In genomic region chr2:227106845-227107759, GRCh38 we compare ENCODE assay signal across 8 cellular contexts. TPM values are rescaled to one million over a fixed set of nuclear protein-coding genes. Genes with fewer than 3 reads are reported as not detected.
DNase-seq lines count a peak whose midpoint lies in the region; ATAC-seq, FAIRE-seq and TF ChIP-seq lines count a peak whose summit lies in the region.

No MANE protein-coding gene starts in this region.

- no peaks in the 10 kb centered on the region for H3K36me3 ChIP-seq in K562 (ENCODE audit: control insufficient read depth, insufficient read depth, low read length)

- peak; percentile 89 for ATAC-seq in GM19438 (IDR thresholded peaks at IDR 0.05; ENCODE audit: low read depth, unreplicated experiment)
- ATAC-seq in K562, result peak; percentile 88

- BruUV-seq in K562 (replicated peaks; lab: Mats Ljungman, UMichigan), result no TSS peak

- no peaks in the 10 kb centered on the region for H3K79me2 ChIP-seq in K562 (ENCODE audit: control insufficient read depth, insufficient read depth, low read length)

- in situ Hi-C loops in KBM-7 (cut with MboI; ENCODE audit: low pct_unique_long_range_greater_than_20kb, low sequenced_read_pairs) (no loop called here), K562 (cut with MboI) (no loop called here)

- H3K36me3 Mint-ChIP-seq in immature natural killer cell, result no peaks in the 10 kb centered on the region

- peak; percentile 75 for FAIRE-seq in K562 (lab: Jason Lieb, UNC)

- H3K4me1 ChIP-seq in K562 (replicated peaks in 1 of 2; ENCODE audit: control insufficient read depth in 2 of 2, insufficient read depth in 2 of 2, low read length in 2 of 2), result no peaks in the 10 kb centered on the region

- H3K9me3 ChIP-seq in K562 (replicated peaks; ENCODE audit: control insufficient read depth, insufficient read depth, low read depth, low read length), result no peaks in the 10 kb centered on the region

- POLR2A ChIA-PET in K562 (lab: Yijun Ruan, JAX), result no interaction called here

- no peaks in the 10 kb centered on the region for H4K20me1 ChIP-seq in K562 (replicated peaks; ENCODE audit: control insufficient read depth, insufficient read depth, low read length)

- TF ChIP-seq RAD21 in K562 (CRISPR knock-in tag; conservative IDR thresholded peaks at IDR 0.05 in 1 of 2, IDR thresholded peaks at IDR 0.05 in 1 of 2), result peak; percentile 61 to 82

- intact Hi-C loops in K562 (cut with micrococcal nuclease), result loop anchor here (1.0 to 5.0 kb wide), 4 partner anchors 70 to 1437 kb away; no protein-coding TSS in a partner anchor

- no peak for TF ChIP-seq EP300 in K562 (IDR thresholded peaks at IDR 0.05; ENCODE audit: low read length)

- no peak overlapping the region for H3K27ac ChIP-seq in K562 (ENCODE audit: extremely low read depth, low read depth, low read length)

- no peak overlapping the region for H3K4me2 ChIP-seq in K562 (ENCODE audit: insufficient read depth, low read length)

- no peaks in the 10 kb centered on the region for H3K9me1 ChIP-seq in K562 (ENCODE audit: control insufficient read depth, insufficient read depth, low read length)

- H3K27me3 Mint-ChIP-seq in immature natural killer cell (ENCODE audit: low read depth in 3 of 3), result no peaks in the 10 kb centered on the region

- no peak overlapping the region for H3K4me3 ChIP-seq in K562

- no peak overlapping the region for H3K4me3 Mint-ChIP-seq in immature natural killer cell

- TF ChIP-seq CTCF in K562 (IDR thresholded peaks at IDR 0.05 in 2 of 3, conservative IDR thresholded peaks at IDR 0.05 in 1 of 3; ENCODE audit: insufficient read depth in 2 of 3, low read depth in 1 of 3, low read length in 3 of 3), result peak; percentile 64 to 74 (median 65)

- no peak for TF ChIP-seq POLR2A in K562 (conservative IDR thresholded peaks at IDR 0.05)

- 2% methylated on average over 9 of the region's 9 CpGs for WGBS in K562 (ENCODE audit: insufficient coverage, low coverage, missing lambda C conversion rate)

- no peaks in the 10 kb centered on the region for H3K27me3 ChIP-seq in K562 (ENCODE audit: control insufficient read depth in 2 of 2, insufficient read depth in 2 of 2, low read length in 2 of 2)

- no peak overlapping the region for H3K27ac Mint-ChIP-seq in immature natural killer cell

- H3K4me1 Mint-ChIP-seq in immature natural killer cell, result no peaks in the 10 kb centered on the region

- no peak overlapping the region for H2AFZ ChIP-seq in K562 (ENCODE audit: low read depth, low read length)

- DNase-seq in COLO829 (ENCODE audit: low spot score) (peak; percentile 45), KBM-7 (peak; percentile 56), RKO (ENCODE audit: low spot score) (peak; percentile 57), K562 (ENCODE audit: extremely low read depth in 1 of 4, low spot score in 3 of 4) (peak in 3 of 4 experiments; percentile 6 to 54 (median 15)), immature natural killer cell (peak in 2 of 3 donors; percentile 5 to 9), mesenteric fat pad (ENCODE audit: low spot score) (no peak)
- DNase-seq in stimulated activated CD4-positive, alpha-beta T cell treated with anti-CD3 and anti-CD28 coated beads, Interleukin-4, amount 100 ng/mL, for 24 hours, result peak; percentile 44

- no peak overlapping the region for H3K9ac ChIP-seq in K562 (ENCODE audit: insufficient read depth in 1 of 2, low read depth in 2 of 2, low read length in 2 of 2)

- no peaks in the 10 kb centered on the region for H3K9me3 Mint-ChIP-seq in immature natural killer cell

- CTCF ChIA-PET in K562 (lab: Yijun Ruan, JAX; ENCODE audit: low intra/inter-chr PET ratio), result interaction anchor here (0.5 to 1.2 kb wide), 4 partner anchors 43 to 1438 kb away, joined by 3 to 7 read pairs (median 5); no protein-coding TSS in a partner anchor

TF ChIP-seq in K562, 482 proteins besides CTCF, POLR2A, EP300 and RAD21 (continues in another document):
- TF ChIP-seq CEBPB (tag; IDR thresholded peaks at IDR 0.05) (peak; percentile 33; the same call in 1 of the 2 replicates), ZNF311 (CRISPR knock-in tag; IDR thresholded peaks at IDR 0.05) (no peak), TEAD2 (tag; IDR thresholded peaks at IDR 0.05) (no peak), TRIM24 (IDR thresholded peaks at IDR 0.05) (no peak), TAF15 (IDR thresholded peaks at IDR 0.05; ENCODE audit: low read depth, low read length) (no peak), DEAF1 (CRISPR knock-in tag; IDR thresholded peaks at IDR 0.05) (peak; percentile 49; the same call in 1 of the 2 replicates), SOX6 (IDR thresholded peaks at IDR 0.05) (no peak), PHTF2 (CRISPR knock-in tag; IDR thresholded peaks at IDR 0.05) (no peak), U2AF2 (optimal IDR thresholded peaks at IDR 0.05; ENCODE audit: low read depth, low read length) (no peak), RFX7 (CRISPR knock-in tag; IDR thresholded peaks at IDR 0.05) (no peak), KLF16 (IDR thresholded peaks at IDR 0.05) (no peak), ZNF655 (CRISPR knock-in tag; IDR thresholded peaks at IDR 0.05) (no peak), TCF15 (CRISPR knock-in tag; IDR thresholded peaks at IDR 0.05) (no peak)

RNA-seq across cellular contexts. Expression of gene COL4A4, which starts 56.9 kb away (rescaled TPM):
- not detected in 2 replicates for total RNA-seq in K562 (2011; cell fraction: chromatin; rRNA removed; ENCODE audit: low replicate concordance)
- not detected in 2 replicates for total RNA-seq in K562 (2011; cell fraction: nucleolus; rRNA removed)
- total RNA-seq in K562 (2011; cell fraction: nucleoplasm; rRNA removed), result not detected in 2 replicates
- total RNA-seq in K562 (2014; rRNA removed) (not detected in 2 replicates), K562 (2014; rRNA removed; fragmentation: Illumina TruSeq; extraction: Trizol) (not detected in 2 replicates), K562 (2015; rRNA removed; fragmentation: Illumina TruSeq; extraction: Trizol) (not detected in 2 replicates), K562 (2021) (0.07 TPM in 1 of 2 replicates, not detected in the other), mesenteric fat pad (0.45 TPM)
- polyA plus RNA-seq in K562 (2011; rRNA removed) (not detected in 2 replicates), K562 (2014; fragmentation: Illumina TruSeq; extraction: Trizol) (not detected in 2 replicates), K562 (2014; fragmentation: Nextera tagmentation; extraction: Ambion mirVana) (under 1 TPM; under 0.01 to 0.01 TPM), K562 (2014; rRNA removed) (not detected in 2 replicates), immature natural killer cell (1 to 10 TPM in 1 of 3 donors, under 1 TPM in 1, not detected in 1; 0.76 to 1.3 TPM)
- polyA plus RNA-seq in K562 (2011; cell fraction: cytosol; rRNA removed), result not detected in 2 replicates
- polyA plus RNA-seq in K562 (2011; cell fraction: nucleus; rRNA removed), result not detected in 2 replicates
- 0.01 and 0.03 TPM in 2 replicates for polyA plus RNA-seq in K562 (2012)
- polyA minus RNA-seq in K562 (2011; rRNA and poly(A)+ RNA removed), result not detected in 2 replicates
- 0.09 and 0.10 TPM in 2 replicates for polyA minus RNA-seq in K562 (2011; cell fraction: cytosol; rRNA and poly(A)+ RNA removed)
- not detected in 2 replicates for polyA minus RNA-seq in K562 (2011; cell fraction: nucleus; rRNA and poly(A)+ RNA removed)

RNA-seq across cellular contexts. Expression of gene COL4A3, which starts 57.3 kb away (rescaled TPM):
- not detected in 2 replicates for total RNA-seq in K562 (2011; cell fraction: chromatin; rRNA removed; ENCODE audit: low replicate concordance)
- total RNA-seq in K562 (2011; cell fraction: nucleolus; rRNA removed), result not detected in 2 replicates
- not detected in 2 replicates for total RNA-seq in K562 (2011; cell fraction: nucleoplasm; rRNA removed)
- not detected in 2 replicates for total RNA-seq in K562 (2014; rRNA removed)
- not detected in 2 replicates for total RNA-seq in K562 (2014; rRNA removed; fragmentation: Illumina TruSeq; extraction: Trizol)
- not detected in 2 replicates for total RNA-seq in K562 (2015; rRNA removed; fragmentation: Illumina TruSeq; extraction: Trizol)
- 0.27 TPM in 1 of 2 replicates, not detected in the other for total RNA-seq in K562 (2021)
- not detected in 2 replicates for polyA plus RNA-seq in K562 (2011; rRNA removed)
- polyA plus RNA-seq in K562 (2011; cell fraction: cytosol; rRNA removed), result not detected in 2 replicates
- polyA plus RNA-seq in K562 (2011; cell fraction: nucleus; rRNA removed), result not detected in 2 replicates
- 0.22 TPM in 1 of 2 replicates, not detected in the other for polyA plus RNA-seq in K562 (2012)
- polyA plus RNA-seq in K562 (2014; fragmentation: Illumina TruSeq; extraction: Trizol), result not detected in 2 replicates
- polyA plus RNA-seq in K562 (2014; fragmentation: Nextera tagmentation; extraction: Ambion mirVana), result not detected
- polyA plus RNA-seq in K562 (2014; rRNA removed), result not detected in 2 replicates
- not detected in 2 replicates for polyA minus RNA-seq in K562 (2011; rRNA and poly(A)+ RNA removed)
- polyA minus RNA-seq in K562 (2011; cell fraction: cytosol; rRNA and poly(A)+ RNA removed), result 0.55 TPM in 1 of 2 replicates, not detected in the other
- not detected in 2 replicates for polyA minus RNA-seq in K562 (2011; cell fraction: nucleus; rRNA and poly(A)+ RNA removed)
- polyA plus RNA-seq in immature natural killer cell, result under 1 TPM in 1 of 3 donors, not detected in 2; 0.10 TPM
- total RNA-seq in mesenteric fat pad, result 0.67 TPM
